8 cellular contexts compared by ENCODE assay signal in the genomic region with DNA sequence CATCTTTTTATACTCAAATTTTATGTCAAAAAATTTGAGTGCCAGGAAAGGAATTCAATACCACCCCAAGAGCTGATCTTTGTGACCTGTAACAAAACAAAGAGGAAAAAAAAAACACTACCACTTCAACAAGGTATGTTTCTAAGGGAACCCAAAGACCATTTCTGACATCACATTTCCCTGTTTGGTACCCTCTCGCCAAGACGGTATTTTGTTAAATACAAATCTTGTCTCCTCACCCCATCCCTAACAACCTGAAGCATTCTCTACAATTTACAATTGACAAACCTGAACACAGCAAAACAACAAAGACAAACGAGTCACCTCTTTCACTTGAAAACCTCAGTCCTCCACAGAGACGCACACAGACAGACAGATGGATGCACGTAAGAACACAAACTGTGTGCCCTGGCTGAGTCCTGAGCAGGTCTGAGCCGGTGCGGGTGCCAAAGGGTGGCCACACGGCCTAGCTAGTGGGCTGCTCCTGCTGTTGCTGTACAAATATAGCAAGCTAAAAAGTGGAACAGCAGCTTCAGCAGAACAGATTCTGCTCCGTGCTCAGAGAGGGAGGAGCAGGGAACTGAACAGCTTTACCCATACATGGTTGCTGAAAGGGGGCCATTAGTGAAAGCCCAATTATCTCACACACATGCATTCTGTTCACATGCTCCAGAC. TPM values are rescaled to one million over a fixed set of nuclear protein-coding genes. Genes with fewer than 3 reads are reported as not detected.
DNase-seq lines count a peak whose midpoint lies in the region; ATAC-seq and TF ChIP-seq lines count a peak whose summit lies in the region.

No MANE protein-coding gene starts in this region.

- H4K8ac ChIP-seq in mesenchymal stem cell (ENCODE audit: low read length) = no peak overlapping the region

- CTCF ChIA-PET in PC-3 (lab: Charles Lee) = interaction anchor here (1.2 kb wide), 1 partner anchor 16 kb away, joined by 7 read pairs; no protein-coding TSS in a partner anchor

- H2AFZ ChIP-seq in PC-3 (ENCODE audit: low read length) (no peak overlapping the region), mesenchymal stem cell (ENCODE audit: low read depth, low read length) (no peak overlapping the region)

- H3K9ac ChIP-seq in PC-3 (ENCODE audit: low read length) (no peak overlapping the region), mesenchymal stem cell (ENCODE audit: low read length) (peak overlapping the region; percentile 86)

- H3K14ac ChIP-seq in mesenchymal stem cell (ENCODE audit: low read length in 2 of 2) = peak overlapping the region in 1 of 2 experiments; percentile 99

- H2AK5ac ChIP-seq in mesenchymal stem cell (ENCODE audit: low read length, severe bottlenecking) = peak overlapping the region; percentile 81

- peak overlapping the region; percentile 36; the same call in 1 of the 2 replicates for H3K4me3 ChIP-seq in PC-3 (ENCODE audit: low read length)
- peak overlapping the region in 1 of 2 experiments; percentile 73 for H3K4me3 ChIP-seq in mesenchymal stem cell (ENCODE audit: insufficient read depth in 1 of 2, low read depth in 1 of 2, low read length in 2 of 2)
- peak overlapping the region; percentile 24 to 35 for H3K4me3 ChIP-seq in tibial artery

- H4K91ac ChIP-seq in mesenchymal stem cell (ENCODE audit: low read length) = peak overlapping the region; percentile 30

- H3K79me1 ChIP-seq in mesenchymal stem cell (replicated peaks; ENCODE audit: low read length, poor library complexity, severe bottlenecking) = no peaks in the 10 kb centered on the region

- H2BK120ac ChIP-seq in mesenchymal stem cell (ENCODE audit: low read depth, low read length) = no peak overlapping the region

- H3K36me3 ChIP-seq in PC-3 (ENCODE audit: low read depth, low read length) (0 out of 2 replicates have a peak, but pooled peaks cover 2% of the 10 kb centered on the region), mesenchymal stem cell (ENCODE audit: control insufficient read depth in 1 of 2, insufficient read depth in 2 of 2, low read depth in 1 of 2, low read length in 2 of 2) (peaks cover 10 to 12% of the 10 kb centered on the region in 2 experiments), tibial artery (no peaks in the 10 kb centered on the region)

- DNase-seq in PC-3 (no peak), mesenchymal stem cell (peak; percentile 54), tibial artery (peak in 1 of 2 donors; percentile 79), erythroblast (lab: John Stamatoyannopoulos, UW) (no peak), NCI-H187 treated with DMSO at 0.1 percent for 48 hours (lab: John Stamatoyannopoulos, UW) (no peak)

- no peaks in the 10 kb centered on the region for H3K9me3 ChIP-seq in PC-3 (ENCODE audit: low read length)
- no peaks in the 10 kb centered on the region for H3K9me3 ChIP-seq in mesenchymal stem cell (ENCODE audit: control insufficient read depth, low read length)
- H3K9me3 ChIP-seq in tibial artery = no peaks in the 10 kb centered on the region

- peaks cover 8% of the 10 kb centered on the region for H3F3A ChIP-seq in PC-3 (ENCODE audit: low read length, unreplicated experiment)

- H3K4me2 ChIP-seq in PC-3 (ENCODE audit: low read length) (peak overlapping the region; percentile 72), mesenchymal stem cell (ENCODE audit: low read length, poor library complexity, severe bottlenecking) (peak overlapping the region; percentile 27)

- no peak for TF ChIP-seq POLR2A in erythroblast (IDR thresholded peaks at IDR 0.05; ENCODE audit: low read length)

- POLR2A ChIA-PET in PC-3 (lab: Charles Lee; ENCODE audit: unreplicated experiment) = interaction anchor here (0.6 to 0.7 kb wide), 2 partner anchors 13 to 40 kb away, joined by 5 read pairs; no protein-coding TSS in a partner anchor

- H3K79me2 ChIP-seq in PC-3 (ENCODE audit: low read length) = peaks cover 100% of the 10 kb centered on the region

- H3K9me2 ChIP-seq in PC-3 (replicated peaks; ENCODE audit: low read length) = no peaks in the 10 kb centered on the region

- H2BK5ac ChIP-seq in mesenchymal stem cell (ENCODE audit: low read depth, low read length, poor library complexity, severe bottlenecking) = no peak overlapping the region

- peak overlapping the region in 1 of 2 experiments; percentile 97 for H2BK12ac ChIP-seq in mesenchymal stem cell (ENCODE audit: low read length in 2 of 2)

- H3K4me1 ChIP-seq in PC-3 (ENCODE audit: insufficient read depth, low read length) (peaks cover 24% of the 10 kb centered on the region), mesenchymal stem cell (ENCODE audit: control insufficient read depth, insufficient read depth, low read depth, low read length) (peaks cover 15% of the 10 kb centered on the region), tibial artery (peaks cover 0 to 76% (median 49%) of the 10 kb centered on the region in 4 donors)

- peak overlapping the region; percentile 65 for H3K27ac ChIP-seq in PC-3 (ENCODE audit: low read length)
- peak overlapping the region; percentile 70 for H3K27ac ChIP-seq in cingulate gyrus (ENCODE audit: low read depth, low read length)
- peak overlapping the region; percentile 89 for H3K27ac ChIP-seq in mesenchymal stem cell (ENCODE audit: low read length, poor library complexity, severe bottlenecking)
- peak overlapping the region; percentile 76 to 78 for H3K27ac ChIP-seq in tibial artery

- H3K27me3 ChIP-seq in PC-3 (ENCODE audit: low read length) = no peaks in the 10 kb centered on the region
- H3K27me3 ChIP-seq in mesenchymal stem cell (ENCODE audit: control insufficient read depth in 1 of 2, insufficient read depth in 1 of 2, low read length in 2 of 2) = no peaks in the 10 kb centered on the region
- H3K27me3 ChIP-seq in tibial artery = no peaks in the 10 kb centered on the region

- no peak overlapping the region for H2BK15ac ChIP-seq in mesenchymal stem cell (ENCODE audit: low read depth, poor library complexity, severe bottlenecking)

- ATAC-seq in GM18909 (IDR thresholded peaks at IDR 0.05; ENCODE audit: poor library complexity, unreplicated experiment) = peak; percentile 28
- no peak for ATAC-seq in PC-3
- no peak for ATAC-seq in GM21576 (IDR thresholded peaks at IDR 0.05; ENCODE audit: unreplicated experiment)

- H4K20me1 ChIP-seq in PC-3 (ENCODE audit: low read length) = peaks cover 39% of the 10 kb centered on the region

- intact Hi-C loops in PC-3 (cut with micrococcal nuclease) (loop anchor here (2.0 to 5.0 kb wide), 2 partner anchors 14 to 47 kb away; no protein-coding TSS in a partner anchor), tibial artery (cut with DNase I; ENCODE audit: low total_unique reads) (no loop called here)

- no TSS peak for BruUV-seq in PC-3 (replicated peaks; lab: Mats Ljungman, UMichigan)

- peak overlapping the region; percentile 40 to 98 for H3K18ac ChIP-seq in mesenchymal stem cell (ENCODE audit: low read depth in 1 of 2, low read length in 2 of 2)

- peak overlapping the region; percentile 25 to 92 for H3K23ac ChIP-seq in mesenchymal stem cell (ENCODE audit: low read length in 2 of 2)

- no peak for TF ChIP-seq CTCF in PC-3 (conservative IDR thresholded peaks at IDR 0.05; ENCODE audit: low read depth, low read length)
- TF ChIP-seq CTCF in tibial artery (IDR thresholded peaks at IDR 0.05) = no peak

- peak overlapping the region in 1 of 2 experiments; percentile 95 for H3K4ac ChIP-seq in mesenchymal stem cell (ENCODE audit: low read depth in 1 of 2, low read length in 2 of 2)

- 37% methylated on average over 9 of the region's 9 CpGs for WGBS in mesenchymal stem cell

RNA-seq across cellular contexts. Expression of gene CELF1, which starts 28.6 kb away (rescaled TPM):
- total RNA-seq in PC-3 (2014; rRNA removed) = 80.1 and 92.7 TPM in 2 replicates
- 44.3 TPM for polyA plus RNA-seq in mesenchymal stem cell (2013, experiment 1 of 2)
- 44.0 TPM for polyA plus RNA-seq in mesenchymal stem cell (2013, experiment 2 of 2)

RNA-seq across cellular contexts. Expression of gene PTPMT1, which starts 41.1 kb away (rescaled TPM):
- 167 and 212 TPM in 2 replicates for total RNA-seq in PC-3 (2014; rRNA removed)
- polyA plus RNA-seq in mesenchymal stem cell (2013, experiment 1 of 2) = 55.4 TPM
- polyA plus RNA-seq in mesenchymal stem cell (2013, experiment 2 of 2) = 56.2 TPM

RNA-seq across cellular contexts. Expression of gene KBTBD4, which starts 54.4 kb away (rescaled TPM):
- total RNA-seq in PC-3 (2014; rRNA removed) = 9.2 and 9.8 TPM in 2 replicates
- polyA plus RNA-seq in mesenchymal stem cell (2013, experiment 1 of 2) = 8.3 TPM
- 8.3 TPM for polyA plus RNA-seq in mesenchymal stem cell (2013, experiment 2 of 2)

RNA-seq across cellular contexts. Expression of gene NDUFS3, which starts 54.5 kb away (rescaled TPM):
- 120 and 166 TPM in 2 replicates for total RNA-seq in PC-3 (2014; rRNA removed)
- 76.5 TPM for polyA plus RNA-seq in mesenchymal stem cell (2013, experiment 1 of 2)
- 83.4 TPM for polyA plus RNA-seq in mesenchymal stem cell (2013, experiment 2 of 2)
